8 cellular contexts compared by ENCODE assay signal in genomic region chr19:50432658-50433057, GRCh38. TPM values are rescaled to one million over a fixed set of nuclear protein-coding genes. Genes with fewer than 3 reads are reported as not detected.
DNase-seq lines count a peak whose midpoint lies in the region; ATAC-seq and TF ChIP-seq lines count a peak whose summit lies in the region.
"Had no signal": no experiment of that assay in that cellular context is flagged by ENCODE, and none has a peak within 500 bp of the region (broad histone marks: within the 10 kb centered on the region; RNA-seq: fewer than 3 reads in every experiment).

TSS of gene MYBPC2 (plus strand) at chr19:50432892. CDS start at chr19:50432954, 62 bp downstream.

- H3K9me2 ChIP-seq in GM23248 (ENCODE audit: insufficient read depth): no peaks in the 10 kb centered on the region
- no peaks in the 10 kb centered on the region for H3K9me2 ChIP-seq in PC-3 (replicated peaks; ENCODE audit: low read length)

- no peaks in the 10 kb centered on the region for H4K20me1 ChIP-seq in GM23248 (ENCODE audit: insufficient read depth)
- H4K20me1 ChIP-seq in PC-3 (ENCODE audit: low read length): no peaks in the 10 kb centered on the region

- no peaks in the 10 kb centered on the region for H3K4me1 ChIP-seq in GM23248 (ENCODE audit: insufficient read depth)
- H3K4me1 ChIP-seq in PC-3 (ENCODE audit: insufficient read depth, low read length): no peaks in the 10 kb centered on the region
- H3K4me1 ChIP-seq in sigmoid colon: peaks cover 0 to 24% (median 18%) of the 10 kb centered on the region in 4 donors
- H3K4me1 ChIP-seq in foreskin keratinocyte: no peaks in the 10 kb centered on the region

- H3K4me2 ChIP-seq in GM23248 (ENCODE audit: unreplicated experiment) (peak within 1 kb of the TSS; percentile 91), PC-3 (ENCODE audit: low read length) (peak within 1 kb of the TSS; percentile 85)

- no peak for TF ChIP-seq POLR2A in sigmoid colon (IDR thresholded peaks at IDR 0.05)

- H3K27ac ChIP-seq in GM23248: no peak within 1 kb of the TSS
- no peak within 1 kb of the TSS for H3K27ac ChIP-seq in PC-3 (ENCODE audit: low read length)
- H3K27ac ChIP-seq in sigmoid colon: peak within 1 kb of the TSS in 3 of 4 donors; percentile 34 to 66 (median 47)
- no peak within 1 kb of the TSS for H3K27ac ChIP-seq in foreskin keratinocyte

- peak within 1 kb of the TSS; percentile 70 for H3K4me3 ChIP-seq in GM23248
- H3K4me3 ChIP-seq in PC-3 (ENCODE audit: low read length): peak within 1 kb of the TSS; percentile 57
- peak within 1 kb of the TSS; percentile 46 for H3K4me3 ChIP-seq in fibroblast of mammary gland (ENCODE audit: control insufficient read depth, low read depth, low read length)
- H3K4me3 ChIP-seq in sigmoid colon: peak within 1 kb of the TSS; percentile 31 to 63 (median 55)

- H3K27me3 ChIP-seq in GM23248 (replicated peaks; ENCODE audit: insufficient read depth) (peaks cover 41% of the 10 kb centered on the region), PC-3 (ENCODE audit: low read length) (0 out of 2 replicates have a peak, but pooled peaks cover 4% of the 10 kb centered on the region), sigmoid colon (peaks cover 12 to 61% (median 57%) of the 10 kb centered on the region in 3 donors), foreskin keratinocyte (peaks cover 30% of the 10 kb centered on the region)

- POLR2A ChIA-PET in PC-3 (lab: Charles Lee; ENCODE audit: unreplicated experiment): no interaction called here

- no TSS peak for BruUV-seq in PC-3 (replicated peaks; lab: Mats Ljungman, UMichigan)

- no peaks in the 10 kb centered on the region for H3K79me2 ChIP-seq in GM23248 (ENCODE audit: insufficient read depth)
- H3K79me2 ChIP-seq in PC-3 (ENCODE audit: low read length): no peaks in the 10 kb centered on the region

- no peaks in the 10 kb centered on the region for H3F3A ChIP-seq in GM23248 (ENCODE audit: insufficient read depth)
- no peaks in the 10 kb centered on the region for H3F3A ChIP-seq in PC-3 (ENCODE audit: low read length, unreplicated experiment)

- TF ChIP-seq CTCF in PC-3 (conservative IDR thresholded peaks at IDR 0.05; ENCODE audit: low read depth, low read length) (no peak), fibroblast of mammary gland (conservative IDR thresholded peaks at IDR 0.05; ENCODE audit: control insufficient read depth, insufficient read depth, low read depth, low read length) (no peak), sigmoid colon (IDR thresholded peaks at IDR 0.05) (no peak), foreskin keratinocyte (conservative IDR thresholded peaks at IDR 0.05) (no peak)

- CTCF ChIA-PET in PC-3 (lab: Charles Lee): no interaction called here

- intact Hi-C loops in PC-3 (cut with micrococcal nuclease): no loop called here
- intact Hi-C loops in sigmoid colon (cut with DNase I): loop anchor here (5.0 kb wide), 1 partner anchor 50 kb away; the partner anchor contains the start of gene POLD1

- in situ Hi-C loops in GM23248 (cut with MboI): no loop called here

- no peaks in the 10 kb centered on the region for H3K36me3 ChIP-seq in GM23248 (ENCODE audit: low read depth)
- no peaks in the 10 kb centered on the region for H3K36me3 ChIP-seq in PC-3 (ENCODE audit: low read depth, low read length)
- no peaks in the 10 kb centered on the region for H3K36me3 ChIP-seq in sigmoid colon

- 2 to 7% methylated on average over 12 to 13 of the region's 13 CpGs for WGBS in GM23248 (ENCODE audit: low coverage in 1 of 2, low lambda C conversion rate in 2 of 2, missing lambda C conversion rate in 2 of 2), 2 experiments
- WGBS in sigmoid colon, 2 donors: 7 to 8% methylated on average over 13 of the region's 13 CpGs

- ATAC-seq in PC-3 (no peak), foreskin keratinocyte (no peak), HG03520 (IDR thresholded peaks at IDR 0.05; ENCODE audit: unreplicated experiment) (no peak)

- H2AFZ ChIP-seq in GM23248 (peak within 1 kb of the TSS; percentile 88), PC-3 (ENCODE audit: low read length) (peak within 1 kb of the TSS; percentile 89)

- H3K9ac ChIP-seq in GM23248: no peak within 1 kb of the TSS
- H3K9ac ChIP-seq in PC-3 (ENCODE audit: low read length): no peak within 1 kb of the TSS

- TF ChIP-seq EP300 in sigmoid colon (IDR thresholded peaks at IDR 0.05): no peak

- H3K9me3 ChIP-seq in GM23248 (ENCODE audit: low read depth) (no peaks in the 10 kb centered on the region), PC-3 (ENCODE audit: low read length) (no peaks in the 10 kb centered on the region), sigmoid colon (no peaks in the 10 kb centered on the region)

- no peak for DNase-seq in GM23248
- DNase-seq in PC-3: no peak
- DNase-seq in fibroblast of mammary gland (ENCODE audit: low read depth): no peak
- no peak for DNase-seq in sigmoid colon
- DNase-seq in foreskin keratinocyte: no peak
- DNase-seq in putamen (ENCODE audit: low spot score): no peak

RNA-seq across cellular contexts. Expression of gene MYBPC2, which starts in this region (rescaled TPM):
- total RNA-seq in GM23248 (2014; rRNA removed; shearing (Covaris generic)): not detected in 2 replicates
- polyA plus RNA-seq in GM23248 (2016; fragmentation: Nextera tagmentation; extraction: Ambion mirVana) (not detected in 2 replicates), sigmoid colon (under 1 TPM in 1 of 3 donors, not detected in 2; 0.95 TPM), foreskin keratinocyte (not detected in 2 replicates)
- total RNA-seq in PC-3 (2014; rRNA removed) (not detected in 2 replicates), sigmoid colon (not detected), foreskin keratinocyte (not detected in 2 replicates)
- total RNA-seq: RPMI7951 had no signal

Comparison
In these comparisons a context has a peak if more than half of its experiments do, and no peak if none do; other contexts are left out.
1. H3K27ac ChIP-seq: peak in sigmoid colon (3 of 4); none in GM23248 (single experiment), PC-3 (single experiment) and foreskin keratinocyte (single experiment).
2. Peak in every context shown above with its lines, with median percentiles within 50 percentile points of each other: H3K4me3 ChIP-seq.